In the genomic region with DNA sequence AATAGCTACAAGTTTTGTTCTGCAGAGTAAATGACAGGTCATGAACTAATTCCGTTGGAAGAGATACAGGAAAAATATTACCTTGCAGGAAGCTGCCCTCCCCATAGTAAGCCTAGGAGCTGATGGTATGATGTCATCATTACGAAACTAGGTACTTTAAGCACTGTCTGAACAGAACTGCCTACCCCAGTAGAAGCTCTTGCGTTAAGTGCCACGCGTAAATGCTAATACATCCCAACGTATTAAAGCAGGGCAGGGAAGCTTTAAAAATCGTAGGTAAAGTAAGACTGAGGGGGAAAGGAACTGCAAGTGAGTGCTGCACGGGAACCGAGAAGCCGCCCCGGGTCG, we compare ENCODE assay signal across 8 cellular contexts. TPM values are rescaled to one million over a fixed set of nuclear protein-coding genes. Genes with fewer than 3 reads are reported as not detected.
DNase-seq lines count a peak whose midpoint lies in the region; ATAC-seq and TF ChIP-seq lines count a peak whose summit lies in the region.

No MANE protein-coding gene starts in this region.

- intact Hi-C loops in aorta (cut with DNase I): no loop called here

- DNase-seq in GM04504 (ENCODE audit: low read depth) (peak; percentile 28), HT1080 (ENCODE audit: low read depth) (peak; percentile 57), RWPE2 (ENCODE audit: low spot score) (no peak), aorta (no peak), retina (no peak)

- ATAC-seq in GM21619 (IDR thresholded peaks at IDR 0.05; ENCODE audit: unreplicated experiment) (peak; percentile 52), RWPE2 (ENCODE audit: low read depth) (peak; percentile 57), aorta (ENCODE audit: low FRiP score) (peak; percentile 58)

- H3K9me3 ChIP-seq in RWPE2 (ENCODE audit: severe bottlenecking) (no peaks in the 10 kb centered on the region), ectodermal cell (ENCODE audit: control insufficient read depth, low read length) (no peaks in the 10 kb centered on the region), mesodermal cell (ENCODE audit: control insufficient read depth, low read length) (no peaks in the 10 kb centered on the region), aorta (ENCODE audit: control insufficient read depth, low read length) (no peaks in the 10 kb centered on the region)

- TF ChIP-seq CTCF in RWPE2 (IDR thresholded peaks at IDR 0.05; ENCODE audit: poor library complexity, severe bottlenecking): no peak

- H3K4me1 ChIP-seq in RWPE2 (ENCODE audit: insufficient read depth, poor library complexity, severe bottlenecking): no peaks in the 10 kb centered on the region
- H3K4me1 ChIP-seq in ectodermal cell (ENCODE audit: control insufficient read depth, insufficient read depth, low read length): no peaks in the 10 kb centered on the region
- H3K4me1 ChIP-seq in mesodermal cell (ENCODE audit: control insufficient read depth, insufficient read depth, low read length, poor library complexity, severe bottlenecking): no peaks in the 10 kb centered on the region
- H3K4me1 ChIP-seq in aorta (ENCODE audit: control insufficient read depth in 1 of 2, insufficient read depth in 2 of 2, low read length in 2 of 2): no peaks in the 10 kb centered on the region

- WGBS in ectodermal cell, 2 experiments: 5 to 6% methylated on average over 12 of the region's 12 CpGs
- 0 to 7% methylated on average over 6 to 7 of the region's 12 CpGs for WGBS in mesodermal cell (ENCODE audit: insufficient coverage in 2 of 2), 2 experiments
- WGBS in aorta, 2 donors: 0 to 1% methylated on average over 12 of the region's 12 CpGs

- peak overlapping the region; percentile 60 for H3K27ac ChIP-seq in RWPE2 (ENCODE audit: poor library complexity, severe bottlenecking)
- H3K27ac ChIP-seq in ectodermal cell (ENCODE audit: insufficient read depth, low read depth, low read length, poor library complexity, severe bottlenecking): no peak overlapping the region
- peak overlapping the region; percentile 68 for H3K27ac ChIP-seq in mesodermal cell (ENCODE audit: low read depth, low read length, severe bottlenecking)
- H3K27ac ChIP-seq in aorta (ENCODE audit: low read depth in 1 of 2, low read length in 2 of 2): peak overlapping the region in 1 of 2 donors; percentile 89

- no peaks in the 10 kb centered on the region for H3K27me3 ChIP-seq in RWPE2 (ENCODE audit: insufficient read depth, poor library complexity, severe bottlenecking)
- H3K27me3 ChIP-seq in ectodermal cell (ENCODE audit: control insufficient read depth, insufficient read depth, low read length, poor library complexity, severe bottlenecking): no peaks in the 10 kb centered on the region
- H3K27me3 ChIP-seq in aorta (ENCODE audit: control insufficient read depth in 1 of 2, insufficient read depth in 2 of 2, low read length in 1 of 2): no peaks in the 10 kb centered on the region

- H3K36me3 ChIP-seq in RWPE2 (ENCODE audit: low read depth): no peaks in the 10 kb centered on the region
- no peaks in the 10 kb centered on the region for H3K36me3 ChIP-seq in ectodermal cell (ENCODE audit: control insufficient read depth, insufficient read depth, low read length)
- H3K36me3 ChIP-seq in mesodermal cell (ENCODE audit: control insufficient read depth, insufficient read depth, low read length): peaks cover 4% of the 10 kb centered on the region
- H3K36me3 ChIP-seq in aorta (ENCODE audit: control insufficient read depth in 1 of 2, insufficient read depth in 2 of 2, low read length in 1 of 2): no peaks in the 10 kb centered on the region

- H3K4me3 ChIP-seq in RWPE2 (ENCODE audit: severe bottlenecking) (peak overlapping the region; percentile 84), ectodermal cell (ENCODE audit: insufficient read depth, low read depth, low read length) (peak overlapping the region; percentile 82), mesodermal cell (ENCODE audit: extremely low read depth, insufficient read depth, low read length, poor library complexity, severe bottlenecking) (peak overlapping the region; percentile 79), aorta (ENCODE audit: low read length in 2 of 2) (peak overlapping the region; percentile 89 to 98)

RNA-seq across cellular contexts. Expression of a gene that starts 0.6 kb away (rescaled TPM):
- 18.5 and 24.5 TPM in 2 replicates for total RNA-seq in HT1080 (2014; rRNA removed; shearing (Covaris generic))
- 17.7 and 21.1 TPM in 2 replicates for polyA plus RNA-seq in HT1080 (2015; cell fraction: cytosol; rRNA removed)
- polyA plus RNA-seq in HT1080 (2015; cell fraction: nucleus; rRNA removed): 130 and 146 TPM in 2 replicates
- 45.5 TPM for polyA plus RNA-seq in ectodermal cell (2013, experiment 1 of 4)
- 41.0 TPM for polyA plus RNA-seq in ectodermal cell (2013, experiment 2 of 4)
- polyA plus RNA-seq in ectodermal cell (2013, experiment 3 of 4): 30.7 TPM
- 38.0 TPM for polyA plus RNA-seq in ectodermal cell (2013, experiment 4 of 4)
- polyA plus RNA-seq in mesodermal cell (2013, experiment 1 of 2): 38.5 TPM
- 42.8 TPM for polyA plus RNA-seq in mesodermal cell (2013, experiment 2 of 2)
- total RNA-seq in aorta: 10 to 100 TPM; 52.1 to 69.8 TPM
- polyA plus RNA-seq in aorta: 10 to 100 TPM in 1 of 2 donors, 1 to 10 TPM in 1; 8.3 to 25.4 TPM

RNA-seq across cellular contexts. Expression of a gene that starts 37.3 kb away (rescaled TPM):
- total RNA-seq in HT1080 (2014; rRNA removed; shearing (Covaris generic)): 0.40 and 0.45 TPM in 2 replicates
- polyA plus RNA-seq in HT1080 (2015; cell fraction: cytosol; rRNA removed): 0.34 and 0.52 TPM in 2 replicates
- 0.43 and 0.48 TPM in 2 replicates for polyA plus RNA-seq in HT1080 (2015; cell fraction: nucleus; rRNA removed)
- polyA plus RNA-seq in ectodermal cell (2013, experiment 1 of 4): 0.07 TPM
- 0.14 TPM for polyA plus RNA-seq in ectodermal cell (2013, experiment 2 of 4)
- polyA plus RNA-seq in ectodermal cell (2013, experiment 3 of 4): 0.05 TPM
- polyA plus RNA-seq in ectodermal cell (2013, experiment 4 of 4): 0.16 TPM
- 0.48 TPM for polyA plus RNA-seq in mesodermal cell (2013, experiment 1 of 2)
- 0.46 TPM for polyA plus RNA-seq in mesodermal cell (2013, experiment 2 of 2)
- total RNA-seq in aorta: 1 to 10 TPM in 1 of 2 donors, under 1 TPM in 1; 0.30 to 4.9 TPM
- polyA plus RNA-seq in aorta: under 1 TPM; under 0.01 to 0.38 TPM

Comparison
In these comparisons a context has a peak if more than half of its experiments do, and no peak if none do; other contexts are left out.
1. DNase-seq: peak in GM04504 (single experiment) and HT1080 (single experiment); none in RWPE2 (single experiment), aorta (0 of 2) and retina (single experiment).
2. Peak in every context shown above with its lines, with median percentiles within 50 percentile points of each other: ATAC-seq and H3K4me3 ChIP-seq.